Comparison of ENCODE assay signal across 21 cellular contexts in genomic region chr17:82655523-82655922, GRCh38. TPM values are rescaled to one million over a fixed set of nuclear protein-coding genes. Genes with fewer than 3 reads are reported as not detected.
A peak's percentile ranks its signal among the peaks of the same experiment; 100 is the strongest.
DNase-seq lines count a peak whose midpoint lies in the region; ATAC-seq and TF ChIP-seq lines count a peak whose summit lies in the region.
"Had no signal": no experiment of that assay in that cellular context is flagged by ENCODE, and none has a peak within 500 bp of the region (broad histone marks: within the 10 kb centered on the region; RNA-seq: fewer than 3 reads in every experiment).

No MANE protein-coding gene starts in this region.

- H3K9me3 ChIP-seq in colonic mucosa (no peaks in the 10 kb centered on the region), muscle layer of duodenum (ENCODE audit: control insufficient read depth in 1 of 2, low read length in 2 of 2) (no peaks in the 10 kb centered on the region), suprapubic skin (no peaks in the 10 kb centered on the region)
- H3K9me3 ChIP-seq: esophagus muscularis mucosa, gastrocnemius medialis, right lobe of liver had no signal

- intact Hi-C loops in colonic mucosa (cut with DNase I) = no loop called here

- peak overlapping the region; percentile 20 to 81 for H3K9ac ChIP-seq in colonic mucosa (ENCODE audit: low read depth in 2 of 2, low read length in 2 of 2)
- H3K9ac ChIP-seq: GM23248 had no signal

- H3K36me3 ChIP-seq in colonic mucosa (no peaks in the 10 kb centered on the region), muscle layer of duodenum (ENCODE audit: control insufficient read depth in 1 of 2, insufficient read depth in 2 of 2, low read length in 2 of 2) (peaks cover 0 to 31% of the 10 kb centered on the region in 2 donors), suprapubic skin (peaks cover 32% of the 10 kb centered on the region)
- H3K36me3 ChIP-seq: right lobe of liver had no signal

- H3K27me3 Mint-ChIP-seq in HFFc6 (ENCODE audit: insufficient read depth) = peaks cover 3% of the 10 kb centered on the region

- no peak overlapping the region for H3K27ac Mint-ChIP-seq in HFFc6
- H3K27ac Mint-ChIP-seq: activated naive CD4-positive, alpha-beta T cell treated with anti-CD3 and anti-CD28 coated beads, Interleukin-2, amount 10 ng/mL, durations not matched to agents 7 days and 5 days had no signal

- peak overlapping the region; percentile 28 for H3K4me3 ChIP-seq in NB4 (ENCODE audit: low read depth, low read length)
- H3K4me3 ChIP-seq in colonic mucosa = peak overlapping the region; percentile 0
- H3K4me3 ChIP-seq in muscle layer of duodenum (ENCODE audit: low read depth in 1 of 2, low read length in 2 of 2) = no peak overlapping the region
- H3K4me3 ChIP-seq in suprapubic skin = no peak overlapping the region
- H3K4me3 ChIP-seq: esophagus muscularis mucosa, gastrocnemius medialis, GM23248, right lobe of liver had no signal

- WGBS in suprapubic skin = 76% methylated on average over 13 of the region's 13 CpGs

- H3K4me1 ChIP-seq in colonic mucosa (no peaks in the 10 kb centered on the region), muscle layer of duodenum (ENCODE audit: control insufficient read depth in 1 of 2, insufficient read depth in 2 of 2, low read length in 2 of 2) (peaks cover 0 to 4% of the 10 kb centered on the region in 2 donors), suprapubic skin (no peaks in the 10 kb centered on the region)
- H3K4me1 ChIP-seq: esophagus muscularis mucosa had no signal

- no peak for ATAC-seq in GM19455 (IDR thresholded peaks at IDR 0.05; ENCODE audit: unreplicated experiment)
- ATAC-seq: gastrocnemius medialis had no signal

- peaks cover 7% of the 10 kb centered on the region; the same call in 1 of the 2 replicates for H3K9me3 Mint-ChIP-seq in HFFc6

- TF ChIP-seq CTCF in NB4 (IDR thresholded peaks at IDR 0.05; ENCODE audit: low read depth, low read length) (no peak), colonic mucosa (IDR thresholded peaks at IDR 0.05) (no peak), suprapubic skin (IDR thresholded peaks at IDR 0.05) (no peak), HFFc6 (IDR thresholded peaks at IDR 0.05) (no peak)

- no peak for TF ChIP-seq EP300 in suprapubic skin (IDR thresholded peaks at IDR 0.05)

- no peak overlapping the region for H3K4me3 Mint-ChIP-seq in HFFc6
- H3K4me3 Mint-ChIP-seq: activated naive CD4-positive, alpha-beta T cell treated with anti-CD3 and anti-CD28 coated beads, Interleukin-2, amount 10 ng/mL, durations not matched to agents 7 days and 5 days had no signal

- peaks cover 21% of the 10 kb centered on the region for H3K36me3 Mint-ChIP-seq in HFFc6 (ENCODE audit: low read depth)
- H3K36me3 Mint-ChIP-seq: activated naive CD4-positive, alpha-beta T cell treated with anti-CD3 and anti-CD28 coated beads, Interleukin-2, amount 10 ng/mL, durations not matched to agents 7 days and 5 days had no signal

- DNase-seq in NB4 (ENCODE audit: low read depth) = no peak
- peak; percentile 80 for DNase-seq in colonic mucosa
- DNase-seq in suprapubic skin (ENCODE audit: low spot score in 2 of 2) = no peak
- no peak for DNase-seq in activated effector memory CD4-positive, alpha-beta T cell treated with anti-CD3 and anti-CD28 coated beads, Interleukin-2, amount 50 U/mL, for 16 hours
- no peak for DNase-seq in HFFc6
- DNase-seq: activated naive CD4-positive, alpha-beta T cell treated with anti-CD3 and anti-CD28 coated beads, Interleukin-2, amount 10 ng/mL, durations not matched to agents 7 days and 5 days; activated T-cell treated with anti-CD3 and anti-CD28 coated beads, Interleukin-2, amount 50 U/mL, for 48 hours; anterior cingulate cortex; central memory CD4-positive, alpha-beta T cell; DMS79 treated with DMSO at 0.1 percent for 48 hours; effector CD8-positive, alpha-beta T cell; gastrocnemius medialis; GM23248; Karpas-422; NCI-H1048; NCI-H2081; RPMI8226 had no signal

- H3K27me3 ChIP-seq in colonic mucosa (no peaks in the 10 kb centered on the region), muscle layer of duodenum (ENCODE audit: low read depth, low read length) (no peaks in the 10 kb centered on the region), suprapubic skin (no peaks in the 10 kb centered on the region)
- H3K27me3 ChIP-seq: esophagus muscularis mucosa, gastrocnemius medialis, right lobe of liver had no signal

- TF ChIP-seq POLR2A in NB4 (IDR thresholded peaks at IDR 0.05; ENCODE audit: extremely low read depth, insufficient read length) (no peak), suprapubic skin (IDR thresholded peaks at IDR 0.05) (no peak)

- H3K27ac ChIP-seq in colonic mucosa (peak overlapping the region; percentile 80), muscle layer of duodenum (ENCODE audit: low read length) (peak overlapping the region; percentile 63), suprapubic skin (peak overlapping the region; percentile 7)
- H3K27ac ChIP-seq: GM23248, right lobe of liver had no signal

- H3K4me1 Mint-ChIP-seq in HFFc6 (ENCODE audit: low read depth) = peaks cover 6% of the 10 kb centered on the region
- H3K4me1 Mint-ChIP-seq: activated naive CD4-positive, alpha-beta T cell treated with anti-CD3 and anti-CD28 coated beads, Interleukin-2, amount 10 ng/mL, durations not matched to agents 7 days and 5 days had no signal

RNA-seq across cellular contexts. Expression of gene WDR45B, which starts 7.3 kb away (rescaled TPM):
- total RNA-seq in colonic mucosa (100 to 1,000 TPM in 1 of 2 donors, 10 to 100 TPM in 1; 58.8 to 119 TPM), suprapubic skin (10 to 100 TPM; 70.1 to 96.8 (median 90.0) TPM)
- total RNA-seq in HFFc6 (2021; fragmentation: NEBNext Ultra II Directional; extraction: Animal tissue kit (Norgen Biotek cat#: 25700)) = 10 to 100 TPM; 60.6 to 73.5 (median 66.3) TPM

RNA-seq across cellular contexts. Expression of gene RAB40B, which starts 43.0 kb away (rescaled TPM):
- total RNA-seq in colonic mucosa (10 to 100 TPM; 34.7 to 35.8 TPM), suprapubic skin (10 to 100 TPM; 15.9 to 24.3 (median 21.6) TPM)
- total RNA-seq in HFFc6 (2021; fragmentation: NEBNext Ultra II Directional; extraction: Animal tissue kit (Norgen Biotek cat#: 25700)) = 10 to 100 TPM in 2 of 6 experiments, 1 to 10 TPM in 4; 8.0 to 14.8 (median 9.3) TPM

Comparison
In these comparisons a context has a peak if more than half of its experiments do, and no peak if none do; other contexts are left out.
1. H3K4me3 ChIP-seq: peak in NB4 (single experiment) and colonic mucosa (single experiment); none in muscle layer of duodenum (0 of 2) and suprapubic skin (single experiment).
2. H3K27ac ChIP-seq: peak in every context shown above with its lines; median percentile 80 in colonic mucosa; 63 in muscle layer of duodenum; 7 in suprapubic skin.